Comparison of ENCODE assay signal across 18 cellular contexts in genomic region chr7:21566094-21566493, GRCh38. TPM values are rescaled to one million over a fixed set of nuclear protein-coding genes. Genes with fewer than 3 reads are reported as not detected.
DNase-seq lines count a peak whose midpoint lies in the region; ATAC-seq and TF ChIP-seq lines count a peak whose summit lies in the region.
"Had no signal": no experiment of that assay in that cellular context is flagged by ENCODE, and none has a peak within 500 bp of the region (broad histone marks: within the 10 kb centered on the region; RNA-seq: fewer than 3 reads in every experiment).

No MANE protein-coding gene starts in this region.

- peak; percentile 85 for ATAC-seq in left lobe of liver
- ATAC-seq in GM18858 (IDR thresholded peaks at IDR 0.05; ENCODE audit: unreplicated experiment), result no peak

- TF ChIP-seq CTCF in retinal pigment epithelial cell (conservative IDR thresholded peaks at IDR 0.05; ENCODE audit: low read depth, low read length), result no peak

- H3K4me3 ChIP-seq in retinal pigment epithelial cell (ENCODE audit: low read length), result no peak overlapping the region

- DNase-seq in NCI-H1105 treated with DMSO at 0.1 percent for 48 hours (lab: John Stamatoyannopoulos, UW) (peak; percentile 26), NCI-H1105 (lab: John Stamatoyannopoulos, UW) (no peak), OCI-M1 (lab: John Stamatoyannopoulos, UW) (peak; percentile 3), left lobe of liver (ENCODE audit: low spot score) (peak; percentile 52), retinal pigment epithelial cell (ENCODE audit: low read depth) (peak; percentile 12), DMS53 treated with DMSO at 0.1 percent for 48 hours (lab: John Stamatoyannopoulos, UW; ENCODE audit: unreplicated experiment) (no peak)
- DNase-seq: BE2C; CD4-positive, alpha-beta T cell; DMS79; KG1; MV-4-11; NCI-H1436 treated with DMSO at 0.1 percent for 48 hours; NCI-H2029 treated with DMSO at 0.1 percent for 48 hours; NCI-H345; NCI-H526; Right ventricle myocardium superior; SW 1271 had no signal

RNA-seq across cellular contexts. Expression of gene DNAH11, which starts 23.3 kb away (rescaled TPM):
- total RNA-seq in left lobe of liver, result 1.7 TPM

Comparison
In these comparisons a context has a peak if more than half of its experiments do, and no peak if none do; other contexts are left out.
1. DNase-seq: peak in NCI-H1105 treated with DMSO at 0.1 percent for 48 hours (single experiment), OCI-M1 (single experiment), left lobe of liver (single experiment) and retinal pigment epithelial cell (single experiment); none in NCI-H1105 (single experiment) and DMS53 treated with DMSO at 0.1 percent for 48 hours (single experiment).